ENCODE assay signal across 8 cellular contexts in genomic region chr20:51022803-51023616, GRCh38. TPM values are rescaled to one million over a fixed set of nuclear protein-coding genes. Genes with fewer than 3 reads are reported as not detected.
DNase-seq lines count a peak whose midpoint lies in the region; ATAC-seq and TF ChIP-seq lines count a peak whose summit lies in the region.

A gene with protein sequence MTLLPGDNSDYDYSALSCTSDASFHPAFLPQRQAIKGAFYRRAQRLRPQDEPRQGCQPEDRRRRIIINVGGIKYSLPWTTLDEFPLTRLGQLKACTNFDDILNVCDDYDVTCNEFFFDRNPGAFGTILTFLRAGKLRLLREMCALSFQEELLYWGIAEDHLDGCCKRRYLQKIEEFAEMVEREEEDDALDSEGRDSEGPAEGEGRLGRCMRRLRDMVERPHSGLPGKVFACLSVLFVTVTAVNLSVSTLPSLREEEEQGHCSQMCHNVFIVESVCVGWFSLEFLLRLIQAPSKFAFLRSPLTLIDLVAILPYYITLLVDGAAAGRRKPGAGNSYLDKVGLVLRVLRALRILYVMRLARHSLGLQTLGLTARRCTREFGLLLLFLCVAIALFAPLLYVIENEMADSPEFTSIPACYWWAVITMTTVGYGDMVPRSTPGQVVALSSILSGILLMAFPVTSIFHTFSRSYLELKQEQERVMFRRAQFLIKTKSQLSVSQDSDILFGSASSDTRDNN (minus strand): TSS chr20:51023107. CDS start chr20:51010338, 12,769 bp downstream.

- peak; percentile 91 to 95 for ATAC-seq in activated T-cell treated with anti-CD3 and anti-CD28 coated beads, Interleukin-2, amount 50 U/mL, for 4 hours
- ATAC-seq in thoracic aorta (ENCODE audit: insufficient number of reproducible peaks, low FRiP score, low read depth): no peak
- no peak for ATAC-seq in GM18519 (IDR thresholded peaks at IDR 0.05; ENCODE audit: low FRiP score, unreplicated experiment)

- H3K4me3 Mint-ChIP-seq in activated T-cell treated with anti-CD3 and anti-CD28 coated beads, Interleukin-2, amount 50 U/mL, for 4 hours: peak within 1 kb of the TSS; percentile 72
- peak within 1 kb of the TSS; percentile 82 to 83 (median 83) for H3K4me3 Mint-ChIP-seq in nephron

- DNase-seq in activated CD4-positive, alpha-beta T cell treated with anti-CD3 and anti-CD28 coated beads for 24 hours (ENCODE audit: low read depth in 2 of 2): peak; percentile 32 to 56
- DNase-seq in activated CD4-positive, alpha-beta T cell treated with anti-CD3 and anti-CD28 coated beads for 1 hour: no peak
- DNase-seq in NCI-H345 (lab: John Stamatoyannopoulos, UW) (peak; percentile 50), fibroblast of pulmonary artery (ENCODE audit: low read depth) (peak; percentile 69), thoracic aorta (ENCODE audit: low spot score) (no peak)
- no peak for DNase-seq in activated T-cell treated with anti-CD3 and anti-CD28 coated beads, Interleukin-2, amount 50 U/mL, for 4 hours

- no peaks in the 10 kb centered on the region for H3K9me3 ChIP-seq in thoracic aorta

- no peaks in the 10 kb centered on the region for H3K27me3 ChIP-seq in thoracic aorta (replicated peaks; ENCODE audit: insufficient read depth)

- peaks cover 62% of the 10 kb centered on the region for H3K27me3 Mint-ChIP-seq in activated T-cell treated with anti-CD3 and anti-CD28 coated beads, Interleukin-2, amount 50 U/mL, for 4 hours (ENCODE audit: low read depth)
- peaks cover 85% of the 10 kb centered on the region for H3K27me3 Mint-ChIP-seq in nephron (ENCODE audit: low read depth)

- H3K4me1 ChIP-seq in thoracic aorta (ENCODE audit: control insufficient read depth in 1 of 2, low read depth in 2 of 2): peaks cover 4 to 15% of the 10 kb centered on the region in 2 donors

- H3K36me3 ChIP-seq in thoracic aorta: no peaks in the 10 kb centered on the region

- no peak within 1 kb of the TSS for H3K27ac ChIP-seq in thoracic aorta

- H3K27ac Mint-ChIP-seq in nephron: no peak within 1 kb of the TSS

- TF ChIP-seq CTCF in fibroblast of pulmonary artery (IDR thresholded peaks at IDR 0.05; ENCODE audit: low read length, missing control alignments) (no peak), nephron (IDR thresholded peaks at IDR 0.05; ENCODE audit: unreplicated experiment in 3 of 3) (no peak), thoracic aorta (IDR thresholded peaks at IDR 0.05) (no peak)

- H3K9me3 Mint-ChIP-seq in activated T-cell treated with anti-CD3 and anti-CD28 coated beads, Interleukin-2, amount 50 U/mL, for 4 hours: no peaks in the 10 kb centered on the region
- no peaks in the 10 kb centered on the region for H3K9me3 Mint-ChIP-seq in nephron

- H3K4me3 ChIP-seq in fibroblast of pulmonary artery (replicated peaks; ENCODE audit: low read depth, low read length): peak within 1 kb of the TSS; percentile 58
- H3K4me3 ChIP-seq in thoracic aorta: peak within 1 kb of the TSS; percentile 66

- peaks cover 10% of the 10 kb centered on the region for H3K4me1 Mint-ChIP-seq in activated T-cell treated with anti-CD3 and anti-CD28 coated beads, Interleukin-2, amount 50 U/mL, for 4 hours (ENCODE audit: low read depth)
- H3K4me1 Mint-ChIP-seq in nephron: peaks cover 6% of the 10 kb centered on the region

- H3K36me3 Mint-ChIP-seq in activated T-cell treated with anti-CD3 and anti-CD28 coated beads, Interleukin-2, amount 50 U/mL, for 4 hours (ENCODE audit: insufficient read depth): no peaks in the 10 kb centered on the region
- H3K36me3 Mint-ChIP-seq in nephron (ENCODE audit: low read depth): no peaks in the 10 kb centered on the region

RNA-seq across cellular contexts. Expression of the gene that starts here (rescaled TPM):
- 10 to 100 TPM in 1 of 3 donors, 1 to 10 TPM in 2; 6.7 to 10.2 (median 7.0) TPM for total RNA-seq in activated T-cell treated with anti-CD3 and anti-CD28 coated beads, Interleukin-2, amount 50 U/mL, for 4 hours
- total RNA-seq in thoracic aorta: 1 to 10 TPM in 1 of 2 donors, under 1 TPM in 1; 0.41 to 1.9 TPM

Comparison
In these comparisons a context has a peak if more than half of its experiments do, and no peak if none do; other contexts are left out.
1. DNase-seq: peak in activated CD4-positive, alpha-beta T cell treated with anti-CD3 and anti-CD28 coated beads for 24 hours (2 of 2), NCI-H345 (single experiment) and fibroblast of pulmonary artery (single experiment); none in activated CD4-positive, alpha-beta T cell treated with anti-CD3 and anti-CD28 coated beads for 1 hour (single experiment), activated T-cell treated with anti-CD3 and anti-CD28 coated beads, Interleukin-2, amount 50 U/mL, for 4 hours (single experiment) and thoracic aorta (single experiment).
2. ATAC-seq: peak in activated T-cell treated with anti-CD3 and anti-CD28 coated beads, Interleukin-2, amount 50 U/mL, for 4 hours (2 of 2); none in thoracic aorta (single experiment) and GM18519 (single experiment).